ENCODE assay signal across 8 cellular contexts in the genomic region with DNA sequence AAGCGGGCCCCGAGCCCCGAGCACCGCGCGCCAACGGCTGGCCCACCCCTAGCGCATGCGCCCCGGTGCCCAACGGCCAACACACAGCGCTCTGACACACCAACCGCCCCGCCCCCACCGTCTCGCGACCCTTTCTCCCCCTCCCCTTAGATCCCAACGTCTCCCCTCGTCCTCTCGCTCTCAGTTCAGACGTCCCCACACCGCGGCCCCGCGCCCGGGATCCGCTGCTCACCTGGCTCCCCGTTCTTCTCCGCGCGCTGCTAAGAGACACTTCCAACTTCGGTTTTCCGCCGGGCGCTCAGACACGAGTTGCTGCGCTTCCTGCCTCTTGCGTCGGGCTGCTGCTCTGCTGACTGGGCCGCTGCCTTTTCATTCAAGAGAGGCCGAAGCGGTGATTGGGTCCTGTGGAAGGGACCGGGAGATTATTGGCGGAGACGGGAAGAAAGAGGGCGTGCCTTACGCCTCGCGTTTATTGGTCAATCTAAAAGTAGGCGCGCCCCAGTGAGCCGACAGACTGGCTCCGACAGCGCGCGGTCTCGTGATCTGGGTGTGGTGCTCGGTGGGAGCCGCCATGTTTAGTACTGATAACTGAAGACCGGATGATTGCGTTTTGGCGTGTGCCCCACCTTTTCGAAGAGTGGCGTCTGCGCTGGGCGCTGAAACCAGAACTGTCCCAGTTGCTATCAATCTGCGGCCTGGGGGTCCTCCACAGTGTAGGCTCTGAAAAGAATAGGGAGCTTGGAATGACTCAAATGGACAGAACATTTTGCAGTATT. TPM values are rescaled to one million over a fixed set of nuclear protein-coding genes. Genes with fewer than 3 reads are reported as not detected.
A peak's percentile ranks its signal among the peaks of the same experiment; 100 is the strongest.
DNase-seq lines count a peak whose midpoint lies in the region; ATAC-seq and TF ChIP-seq lines count a peak whose summit lies in the region.

Gene DDX39A, minus strand, starts transcription at position 304 of the 776 bp plus-strand sequence. CDS start 6,121 bp downstream, outside the sequence.

- H3K9me3 ChIP-seq in DOHH2 (ENCODE audit: control insufficient read depth, insufficient read depth, low read length) (no peaks in the 10 kb centered on the region), fibroblast of lung (ENCODE audit: control insufficient read depth, insufficient read depth, low read depth, low read length) (no peaks in the 10 kb centered on the region)
- no peaks in the 10 kb centered on the region for H3K9me3 ChIP-seq in naive thymus-derived CD4-positive, alpha-beta T cell (ENCODE audit: control insufficient read depth in 2 of 3, low read length in 3 of 3)

- peaks cover 20% of the 10 kb centered on the region for H3F3A ChIP-seq in DOHH2 (ENCODE audit: control insufficient read depth, insufficient read depth)
- peaks cover 12% of the 10 kb centered on the region; the same call in 1 of the 2 replicates for H3F3A ChIP-seq in GM23338 (replicated peaks; ENCODE audit: low read depth)

- peaks cover 12% of the 10 kb centered on the region for H3K27me3 Mint-ChIP-seq in GM23338 (ENCODE audit: insufficient read depth, low read depth, poor library complexity)
- H3K27me3 Mint-ChIP-seq in naive thymus-derived CD4-positive, alpha-beta T cell, result peaks cover 0 to 2% (median 0%) of the 10 kb centered on the region in 5 donors
- H3K27me3 Mint-ChIP-seq in stimulated activated naive B cell treated with anti-CD40 and anti-IgM and Interleukin-4, amounts not matched to agents 10 μg/mL and 1 μg/mL and 100 μg/mL, for 72 hours, result no peaks in the 10 kb centered on the region

- H3K36me3 Mint-ChIP-seq in GM23338 (ENCODE audit: low read depth), result peaks cover 17% of the 10 kb centered on the region
- H3K36me3 Mint-ChIP-seq in naive thymus-derived CD4-positive, alpha-beta T cell, result peaks cover 0 to 20% (median 6%) of the 10 kb centered on the region in 5 donors
- peaks cover 27 to 32% of the 10 kb centered on the region in 2 donors for H3K36me3 Mint-ChIP-seq in stimulated activated naive B cell treated with anti-CD40 and anti-IgM and Interleukin-4, amounts not matched to agents 10 μg/mL and 1 μg/mL and 100 μg/mL, for 72 hours

- peaks cover 65% of the 10 kb centered on the region for H3K4me1 ChIP-seq in DOHH2 (ENCODE audit: control insufficient read depth, low read length)
- H3K4me1 ChIP-seq in GM23338 (ENCODE audit: insufficient read depth), result peaks cover 10% of the 10 kb centered on the region
- peaks cover 11% of the 10 kb centered on the region for H3K4me1 ChIP-seq in fibroblast of lung (ENCODE audit: control insufficient read depth, extremely low read depth, insufficient read depth, low read length)
- peaks cover 24 to 29% of the 10 kb centered on the region in 2 donors for H3K4me1 ChIP-seq in naive thymus-derived CD4-positive, alpha-beta T cell (ENCODE audit: control insufficient read depth in 2 of 2, insufficient read depth in 2 of 2, low read length in 2 of 2)

- TF ChIP-seq CTCF in DOHH2 (IDR thresholded peaks at IDR 0.05; ENCODE audit: low read depth, low read length, poor library complexity, severe bottlenecking) (no peak), GM23338 (conservative IDR thresholded peaks at IDR 0.05; ENCODE audit: low read depth in 2 of 2) (no peak), fibroblast of lung (conservative IDR thresholded peaks at IDR 0.05 in 1 of 2, IDR thresholded peaks at IDR 0.05 in 1 of 2; ENCODE audit: low read depth in 1 of 2, low read length in 2 of 2) (no peak)

- H3K4me3 Mint-ChIP-seq in GM23338, result peak within 1 kb of the TSS; percentile 91
- peak within 1 kb of the TSS; percentile 83 to 97 (median 92) for H3K4me3 Mint-ChIP-seq in naive thymus-derived CD4-positive, alpha-beta T cell
- peak within 1 kb of the TSS; percentile 91 to 97 for H3K4me3 Mint-ChIP-seq in stimulated activated naive B cell treated with anti-CD40 and anti-IgM and Interleukin-4, amounts not matched to agents 10 μg/mL and 1 μg/mL and 100 μg/mL, for 72 hours

- peak within 1 kb of the TSS; percentile 87 for H3K27ac ChIP-seq in DOHH2 (ENCODE audit: low read depth, low read length)
- peak within 1 kb of the TSS; percentile 91 for H3K27ac ChIP-seq in GM23338 (ENCODE audit: low read depth)
- H3K27ac ChIP-seq in fibroblast of lung (ENCODE audit: insufficient read depth, low read length), result peak within 1 kb of the TSS; percentile 91
- H3K27ac ChIP-seq in naive thymus-derived CD4-positive, alpha-beta T cell (ENCODE audit: low read depth, low read length), result peak within 1 kb of the TSS; percentile 92

- H3K9ac ChIP-seq in fibroblast of lung (ENCODE audit: insufficient read depth, low read length), result peak within 1 kb of the TSS; percentile 80

- H3K9me2 ChIP-seq in DOHH2 (replicated peaks; ENCODE audit: control insufficient read depth, low read length) (no peaks in the 10 kb centered on the region), GM23338 (ENCODE audit: insufficient read depth) (0 out of 2 replicates have a peak, but pooled peaks cover 5% of the 10 kb centered on the region)

- H4K20me1 ChIP-seq in DOHH2 (ENCODE audit: control insufficient read depth, insufficient read depth, low read depth, low read length) (peaks cover 21% of the 10 kb centered on the region), GM23338 (replicated peaks; ENCODE audit: insufficient read depth) (peaks cover 42% of the 10 kb centered on the region), fibroblast of lung (ENCODE audit: control insufficient read depth, extremely low read depth, insufficient read depth, low read length) (peaks cover 1% of the 10 kb centered on the region)

- DNase-seq in GM23338 (ENCODE audit: low spot score) (peak; percentile 100), LHCN-M2 (ENCODE audit: low read depth) (peak; percentile 99), RPMI8226 (peak; percentile 99), fibroblast of lung (ENCODE audit: low read depth in 2 of 2) (peak; percentile 99 to 100)
- DNase-seq in activated T-helper 1 cell treated with anti-CD3 and anti-CD28 coated beads, Interleukin-2, amount 50 U/mL, for 16 hours (ENCODE audit: low read depth in 1 of 2, low spot score in 1 of 2), result peak; percentile 89 to 93
- peak; percentile 80 to 99 (median 98) for DNase-seq in naive thymus-derived CD4-positive, alpha-beta T cell
- DNase-seq in stimulated activated naive B cell treated with anti-CD40 and anti-IgM and Interleukin-4, amounts not matched to agents 10 μg/mL and 1 μg/mL and 100 μg/mL, for 72 hours, result peak; percentile 98

- POLR2A ChIA-PET in naive thymus-derived CD4-positive, alpha-beta T cell (lab: Charles Lee), result interaction anchor here (0.7 to 3.9 kb wide), 18 partner anchors 8 to 283 kb away, joined by 3 to 37 read pairs (median 4); partner anchors contain the start of genes ADGRE5, ASF1B, DNAJB1 and PKN1

- peaks cover 18% of the 10 kb centered on the region for H3K4me1 Mint-ChIP-seq in GM23338
- H3K4me1 Mint-ChIP-seq in naive thymus-derived CD4-positive, alpha-beta T cell, result peaks cover 23 to 50% (median 38%) of the 10 kb centered on the region in 7 donors
- peaks cover 23 to 32% of the 10 kb centered on the region in 2 donors for H3K4me1 Mint-ChIP-seq in stimulated activated naive B cell treated with anti-CD40 and anti-IgM and Interleukin-4, amounts not matched to agents 10 μg/mL and 1 μg/mL and 100 μg/mL, for 72 hours

- H2AFZ ChIP-seq in GM23338 (peak within 1 kb of the TSS; percentile 45; the same call in 1 of the 2 replicates), fibroblast of lung (ENCODE audit: low read length) (peak within 1 kb of the TSS; percentile 78)

- intact Hi-C loops in naive thymus-derived CD4-positive, alpha-beta T cell (cut with micrococcal nuclease), result loop anchor here (1.0 to 5.0 kb wide), 13 partner anchors 13 to 1268 kb away; partner anchors contain the start of genes ASF1B (in 2 of the 2), ADGRL1 (in 1 of the 2), IER2 (in 1 of the 2) and NDUFB7 (in 1 of the 2)

- H3K4me3 ChIP-seq in DOHH2 (ENCODE audit: low read length) (peak within 1 kb of the TSS; percentile 86), GM23338 (peak within 1 kb of the TSS; percentile 98), fibroblast of lung (replicated peaks in 1 of 4; ENCODE audit: control extremely low read depth in 1 of 4, insufficient read depth in 1 of 4, low read depth in 3 of 4, low read length in 4 of 4) (peak within 1 kb of the TSS; percentile 65 to 92 (median 80))
- peak within 1 kb of the TSS; percentile 87 for H3K4me3 ChIP-seq in naive thymus-derived CD4-positive, alpha-beta T cell (ENCODE audit: low read length)

- peak; percentile 97 for ATAC-seq in GM23338
- peak; percentile 90 for ATAC-seq in naive thymus-derived CD4-positive, alpha-beta T cell
- peak; percentile 93 to 94 for ATAC-seq in stimulated activated naive B cell treated with anti-CD40 and anti-IgM and Interleukin-4, amounts not matched to agents 10 μg/mL and 1 μg/mL and 100 μg/mL, for 72 hours (replicated peaks)

- CTCF ChIA-PET in naive thymus-derived CD4-positive, alpha-beta T cell (lab: Charles Lee), result interaction anchor here (0.5 to 2.1 kb wide), 6 partner anchors 9 to 71 kb away, joined by 3 to 5 read pairs (median 4); partner anchors contain the start of gene PKN1

- no peaks in the 10 kb centered on the region; the same call in 2 of the 3 replicates for H3K9me3 Mint-ChIP-seq in GM23338
- H3K9me3 Mint-ChIP-seq in naive thymus-derived CD4-positive, alpha-beta T cell, result peaks cover 0 to 6% (median 0%) of the 10 kb centered on the region in 11 donors
- peaks cover 0 to 3% of the 10 kb centered on the region in 2 donors for H3K9me3 Mint-ChIP-seq in stimulated activated naive B cell treated with anti-CD40 and anti-IgM and Interleukin-4, amounts not matched to agents 10 μg/mL and 1 μg/mL and 100 μg/mL, for 72 hours

- H3K4me2 ChIP-seq in DOHH2 (ENCODE audit: low read length) (peak within 1 kb of the TSS; percentile 86), GM23338 (peak within 1 kb of the TSS; percentile 95), fibroblast of lung (ENCODE audit: extremely low read depth, insufficient read depth, low read length) (peak within 1 kb of the TSS; percentile 83)

- H3K27me3 ChIP-seq in DOHH2 (ENCODE audit: control insufficient read depth, low read length) (no peaks in the 10 kb centered on the region), GM23338 (ENCODE audit: insufficient read depth) (no peaks in the 10 kb centered on the region), fibroblast of lung (ENCODE audit: control insufficient read depth, insufficient read depth, low read length) (no peaks in the 10 kb centered on the region)
- H3K27me3 ChIP-seq in naive thymus-derived CD4-positive, alpha-beta T cell (ENCODE audit: control insufficient read depth in 2 of 2, insufficient read depth in 2 of 2, low read length in 2 of 2), result no peaks in the 10 kb centered on the region

- H3K36me3 ChIP-seq in DOHH2 (ENCODE audit: control insufficient read depth, low read length), result peaks cover 49% of the 10 kb centered on the region
- no peaks in the 10 kb centered on the region for H3K36me3 ChIP-seq in GM23338 (ENCODE audit: insufficient read depth)
- H3K36me3 ChIP-seq in fibroblast of lung (ENCODE audit: control insufficient read depth, insufficient read depth, low read length), result peaks cover 4% of the 10 kb centered on the region
- H3K36me3 ChIP-seq in naive thymus-derived CD4-positive, alpha-beta T cell (ENCODE audit: control insufficient read depth in 2 of 3, insufficient read depth in 3 of 3, low read length in 3 of 3), result peaks cover 0 to 5% (median 0%) of the 10 kb centered on the region in 3 experiments

- H3K79me2 ChIP-seq in DOHH2 (ENCODE audit: control insufficient read depth, low read length) (peaks cover 57% of the 10 kb centered on the region), GM23338 (replicated peaks; ENCODE audit: insufficient read depth) (peaks cover 47% of the 10 kb centered on the region), fibroblast of lung (ENCODE audit: control insufficient read depth, insufficient read depth, low read length) (peaks cover 46% of the 10 kb centered on the region)

- H3K27ac Mint-ChIP-seq in GM23338, result peak within 1 kb of the TSS; percentile 98
- H3K27ac Mint-ChIP-seq in naive thymus-derived CD4-positive, alpha-beta T cell, result peak within 1 kb of the TSS; percentile 90 to 97 (median 95)
- peak within 1 kb of the TSS; percentile 99 for H3K27ac Mint-ChIP-seq in stimulated activated naive B cell treated with anti-CD40 and anti-IgM and Interleukin-4, amounts not matched to agents 10 μg/mL and 1 μg/mL and 100 μg/mL, for 72 hours

RNA-seq across cellular contexts. Expression of gene DDX39A, which starts in this region (rescaled TPM):
- total RNA-seq in GM23338 (2014; rRNA removed; shearing (Covaris generic)), result 156 and 196 TPM in 2 replicates
- polyA plus RNA-seq in GM23338 (2016; fragmentation: Nextera tagmentation; extraction: Ambion mirVana), result 185 and 195 TPM in 2 replicates
- 170 and 176 TPM in 2 replicates for total RNA-seq in LHCN-M2 (2014; rRNA removed)
- polyA plus RNA-seq in LHCN-M2 (2012), result 135 TPM
- total RNA-seq in fibroblast of lung, result 28.5 and 36.5 TPM in 2 replicates
- polyA plus RNA-seq in fibroblast of lung, result 35.9 and 80.5 TPM in 2 replicates
- polyA plus RNA-seq in fibroblast of lung (2012), result 43.1 and 109 TPM in 2 replicates
- 46.7 and 131 TPM in 2 replicates for polyA minus RNA-seq in fibroblast of lung (ENCODE audit: low replicate concordance)
- 100 to 1,000 TPM; 135 to 288 (median 215) TPM for total RNA-seq in naive thymus-derived CD4-positive, alpha-beta T cell
- polyA plus RNA-seq in naive thymus-derived CD4-positive, alpha-beta T cell, result 100 to 1,000 TPM in 1 of 2 donors, 10 to 100 TPM in 1; 98.6 to 134 TPM

Comparison
In these comparisons a context has a peak if more than half of its experiments do, and no peak if none do; other contexts are left out.
1. Peak in every context shown above with its lines: DNase-seq, ATAC-seq, H3K4me3 ChIP-seq and H3K27ac ChIP-seq.